Comparison of ENCODE assay signal across 8 cellular contexts in genomic region chr17:50150354-50151040, GRCh38. TPM values are rescaled to one million over a fixed set of nuclear protein-coding genes. Genes with fewer than 3 reads are reported as not detected.
DNase-seq lines count a peak whose midpoint lies in the region; ATAC-seq and TF ChIP-seq lines count a peak whose summit lies in the region.

PPP1R9B (minus strand) TSS chr17:50150677; CDS start chr17:50150513, 164 bp downstream.

- peak within 1 kb of the TSS; percentile 74 for H3K27ac ChIP-seq in CD4-positive, alpha-beta T cell (ENCODE audit: low read depth, low read length)
- H3K27ac ChIP-seq in dorsolateral prefrontal cortex: peak within 1 kb of the TSS; percentile 51 to 98 (median 94)
- peak within 1 kb of the TSS; percentile 87 for H3K27ac ChIP-seq in urinary bladder (ENCODE audit: low read depth)

- H3K27me3 ChIP-seq in CD4-positive, alpha-beta T cell (ENCODE audit: control insufficient read depth, insufficient read depth, low read length): no peaks in the 10 kb centered on the region
- H3K27me3 ChIP-seq in Loucy (ENCODE audit: insufficient read depth, low read length, poor library complexity, severe bottlenecking) (no peaks in the 10 kb centered on the region), dorsolateral prefrontal cortex (no peaks in the 10 kb centered on the region)

- H3K4me1 ChIP-seq in Loucy (ENCODE audit: insufficient read depth, low read length, poor library complexity, severe bottlenecking): peaks cover 51% of the 10 kb centered on the region
- peaks cover 26% of the 10 kb centered on the region for H3K4me1 ChIP-seq in mucosa of descending colon (ENCODE audit: low read depth)
- H3K4me1 ChIP-seq in urinary bladder (ENCODE audit: insufficient read depth): no peaks in the 10 kb centered on the region

- peak within 1 kb of the TSS; percentile 92 for H3K4me2 ChIP-seq in Loucy (ENCODE audit: low read depth, low read length, poor library complexity, severe bottlenecking)

- no peaks in the 10 kb centered on the region for H3K9me2 ChIP-seq in Loucy (replicated peaks; ENCODE audit: low read depth, low read length)

- peak within 1 kb of the TSS; percentile 82 for H3K4me3 ChIP-seq in Loucy (ENCODE audit: low read length, poor library complexity, severe bottlenecking)
- peak within 1 kb of the TSS; percentile 51 to 93 (median 84) for H3K4me3 ChIP-seq in dorsolateral prefrontal cortex
- H3K4me3 ChIP-seq in mucosa of descending colon: peak within 1 kb of the TSS; percentile 69
- H3K4me3 ChIP-seq in urinary bladder (ENCODE audit: low read depth, low read length): peak within 1 kb of the TSS; percentile 83

- peak; percentile 4 for ATAC-seq in CD4-positive, alpha-beta T cell (ENCODE audit: poor library complexity)
- ATAC-seq in mucosa of descending colon (peak; percentile 7), HG03378 (IDR thresholded peaks at IDR 0.05; ENCODE audit: unreplicated experiment) (no peak), GM21526 (IDR thresholded peaks at IDR 0.05; ENCODE audit: low FRiP score, unreplicated experiment) (no peak)

- CTCF ChIA-PET in CD4-positive, alpha-beta T cell (lab: Charles Lee): interaction anchor here (0.9 to 1.6 kb wide), 5 partner anchors 10 to 247 kb away, joined by 3 to 12 read pairs (median 4); partner anchors contain the start of gene LRRC59

- peaks cover 53% of the 10 kb centered on the region for H3K79me2 ChIP-seq in Loucy (ENCODE audit: insufficient read depth, low read length)

- peak within 1 kb of the TSS; percentile 99 for H3K9ac ChIP-seq in Loucy (ENCODE audit: low read depth, low read length, poor library complexity, severe bottlenecking)

- H3K27me3 Mint-ChIP-seq in CD4-positive, alpha-beta T cell: no peaks in the 10 kb centered on the region

- H3K4me1 Mint-ChIP-seq in CD4-positive, alpha-beta T cell (ENCODE audit: low read depth): peaks cover 59% of the 10 kb centered on the region

- no peak for DNase-seq in CD4-positive, alpha-beta T cell
- DNase-seq in dorsolateral prefrontal cortex (no peak), mucosa of descending colon (peak in 2 of 3 donors; percentile 55 to 78), GM10266 (ENCODE audit: extremely low spot score) (no peak)

- no peaks in the 10 kb centered on the region for H3K36me3 ChIP-seq in Loucy (ENCODE audit: insufficient read depth, low read length)
- H3K36me3 ChIP-seq in mucosa of descending colon (ENCODE audit: low read depth): no peaks in the 10 kb centered on the region
- H3K36me3 ChIP-seq in urinary bladder (ENCODE audit: insufficient read depth): no peaks in the 10 kb centered on the region

- peaks cover 48% of the 10 kb centered on the region for H4K20me1 ChIP-seq in Loucy (ENCODE audit: insufficient read depth, low read length, poor library complexity, severe bottlenecking)

- WGBS in urinary bladder: under 1% methylated on average over 69 of the region's 69 CpGs

- TF ChIP-seq CTCF in CD4-positive, alpha-beta T cell (IDR thresholded peaks at IDR 0.05): no peak
- no peak for TF ChIP-seq CTCF in Loucy (conservative IDR thresholded peaks at IDR 0.05; ENCODE audit: low read length)
- no peak for TF ChIP-seq CTCF in dorsolateral prefrontal cortex (IDR thresholded peaks at IDR 0.05 in 54 of 56, conservative IDR thresholded peaks at IDR 0.05 in 2 of 56; ENCODE audit: low read depth in 1 of 56, partially characterized antibody in 56 of 56)
- TF ChIP-seq CTCF in mucosa of descending colon (IDR thresholded peaks at IDR 0.05): no peak
- TF ChIP-seq CTCF in GM10266 (IDR thresholded peaks at IDR 0.05; ENCODE audit: control insufficient read depth, insufficient read depth, low read depth, missing control alignments): no peak

- peak within 1 kb of the TSS; percentile 64; the same call in 1 of the 2 replicates for H2AFZ ChIP-seq in Loucy (ENCODE audit: low read length)

- peak within 1 kb of the TSS; percentile 84 for H3K27ac Mint-ChIP-seq in CD4-positive, alpha-beta T cell

- peak within 1 kb of the TSS; percentile 96 for H3K4me3 Mint-ChIP-seq in CD4-positive, alpha-beta T cell

- POLR2A ChIA-PET in CD4-positive, alpha-beta T cell (lab: Charles Lee): interaction anchor here (1.1 to 4.2 kb wide), 6 partner anchors 9 to 196 kb away, joined by 3 to 50 read pairs (median 10); partner anchors contain the start of gene XYLT2

- no peaks in the 10 kb centered on the region for H3F3A ChIP-seq in Loucy (ENCODE audit: low read depth)

- no peaks in the 10 kb centered on the region for H3K9me3 ChIP-seq in CD4-positive, alpha-beta T cell (ENCODE audit: control insufficient read depth, low read length)
- H3K9me3 ChIP-seq in Loucy (ENCODE audit: insufficient read depth, low read depth, low read length) (no peaks in the 10 kb centered on the region), mucosa of descending colon (no peaks in the 10 kb centered on the region)

- intact Hi-C loops in CD4-positive, alpha-beta T cell (cut with DNase I, micrococcal nuclease): loop anchor here (1.0 to 5.0 kb wide), 3 partner anchors 10 to 53 kb away; partner anchors contain the start of gene PDK2 (in 1 of the 2)
- intact Hi-C loops in dorsolateral prefrontal cortex (cut with DNase I) (loop anchor here in 1 of 2 donors (5.0 kb wide), 1 partner anchor 53 kb away; the partner anchor contains the start of gene PDK2), mucosa of descending colon (cut with DNase I, micrococcal nuclease) (no loop called here)

- H3K36me3 Mint-ChIP-seq in CD4-positive, alpha-beta T cell (ENCODE audit: low read depth): peaks cover 27% of the 10 kb centered on the region

- H3K9me3 Mint-ChIP-seq in CD4-positive, alpha-beta T cell: no peaks in the 10 kb centered on the region

RNA-seq across cellular contexts. Expression of gene PPP1R9B, which starts in this region (rescaled TPM):
- total RNA-seq in CD4-positive, alpha-beta T cell: 10 to 100 TPM; 53.4 to 55.7 TPM
- total RNA-seq in dorsolateral prefrontal cortex (100 to 1,000 TPM in 118 of 120 experiments, 10 to 100 TPM in 2; 74.6 to 225 (median 160) TPM), mucosa of descending colon (10 to 100 TPM; 27.3 to 47.5 (median 33.1) TPM), urinary bladder (16.6 TPM)
- 29.6 TPM for polyA plus RNA-seq in urinary bladder

Comparison
In these comparisons a context has a peak if more than half of its experiments do, and no peak if none do; other contexts are left out.
1. ATAC-seq: peak in CD4-positive, alpha-beta T cell (single experiment) and mucosa of descending colon (single experiment); none in HG03378 (single experiment) and GM21526 (single experiment).
2. DNase-seq: peak in mucosa of descending colon (2 of 3); none in CD4-positive, alpha-beta T cell (0 of 10), dorsolateral prefrontal cortex (0 of 10) and GM10266 (single experiment).
3. intact Hi-C loops: an anchor here in CD4-positive, alpha-beta T cell (1.0 to 5.0 kb wide); none called in mucosa of descending colon.
4. Peak in every context shown above with its lines, with median percentiles within 50 percentile points of each other: H3K27ac ChIP-seq and H3K4me3 ChIP-seq.